ENCODE assay signal across 11 cellular contexts in genomic region chr4:13640149-13640671, GRCh38. TPM values are rescaled to one million over a fixed set of nuclear protein-coding genes. Genes with fewer than 3 reads are reported as not detected.
A peak's percentile ranks its signal among the peaks of the same experiment; 100 is the strongest.
DNase-seq lines count a peak whose midpoint lies in the region; FAIRE-seq and TF ChIP-seq lines count a peak whose summit lies in the region.
"Had no signal": no experiment of that assay in that cellular context is flagged by ENCODE, and none has a peak within 500 bp of the region (broad histone marks: within the 10 kb centered on the region; RNA-seq: fewer than 3 reads in every experiment).

No MANE protein-coding gene starts in this region.

- intact Hi-C loops in sigmoid colon (cut with DNase I): no loop called here

- TF ChIP-seq EP300 in sigmoid colon (IDR thresholded peaks at IDR 0.05): no peak

- no peak for TF ChIP-seq POLR2A in H54 (IDR thresholded peaks at IDR 0.05; ENCODE audit: low read depth, low read length)
- TF ChIP-seq POLR2A in sigmoid colon (IDR thresholded peaks at IDR 0.05): no peak

- 14 to 49% methylated on average over 7 of the region's 7 CpGs for WGBS in sigmoid colon, 2 donors

- no peaks in the 10 kb centered on the region for H3K9me3 ChIP-seq in sigmoid colon

- FAIRE-seq in H54 (lab: Jason Lieb, UNC) (peak; percentile 96), RCC 7860 (lab: Jason Lieb, UNC) (peak; percentile 38)

- H3K4me3 ChIP-seq in fibroblast of mammary gland (ENCODE audit: control insufficient read depth, low read depth, low read length) (no peak overlapping the region), sigmoid colon (no peak overlapping the region)

- H3K4me1 ChIP-seq in sigmoid colon: peaks cover 0 to 33% (median 23%) of the 10 kb centered on the region in 4 donors

- H3K27me3 ChIP-seq in sigmoid colon: no peaks in the 10 kb centered on the region

- DNase-seq in H54 (ENCODE audit: insufficient read length, low spot score): peak; percentile 9
- DNase-seq in RCC 7860 (ENCODE audit: low spot score): peak; percentile 29
- DNase-seq in fibroblast of mammary gland (ENCODE audit: low read depth): peak; percentile 95
- no peak for DNase-seq in sigmoid colon
- DNase-seq in COLO829 (ENCODE audit: low spot score): no peak
- no peak for DNase-seq in SKM-1 (lab: John Stamatoyannopoulos, UW; ENCODE audit: unreplicated experiment)
- no peak for DNase-seq in activated CD4-positive, alpha-beta T cell treated with anti-CD3 and anti-CD28 coated beads for 1 hour
- DNase-seq: activated T-cell treated with anti-CD3 and anti-CD28 coated beads, Interleukin-2, amount 50 U/mL, for 4 hours; left cardiac atrium; NCI-H187 treated with DMSO at 0.1 percent for 48 hours; T-helper 2 cell had no signal

- peak overlapping the region in 3 of 4 donors; percentile 11 to 57 (median 40) for H3K27ac ChIP-seq in sigmoid colon

- TF ChIP-seq CTCF in fibroblast of mammary gland (conservative IDR thresholded peaks at IDR 0.05; ENCODE audit: control insufficient read depth, insufficient read depth, low read depth, low read length): no peak
- no peak for TF ChIP-seq CTCF in sigmoid colon (IDR thresholded peaks at IDR 0.05)

- no peaks in the 10 kb centered on the region for H3K36me3 ChIP-seq in sigmoid colon

RNA-seq across cellular contexts. Expression of gene BOD1L1, which starts 12.7 kb away (rescaled TPM):
- total RNA-seq in sigmoid colon: 10 to 100 TPM; 34.3 to 46.0 (median 40.7) TPM
- polyA plus RNA-seq in sigmoid colon: 10 to 100 TPM in 2 of 3 donors, 1 to 10 TPM in 1; 8.3 to 17.7 (median 10.8) TPM

Comparison
In these comparisons a context has a peak if more than half of its experiments do, and no peak if none do; other contexts are left out.
1. DNase-seq: peak in H54 (single experiment), RCC 7860 (single experiment) and fibroblast of mammary gland (single experiment); none in sigmoid colon (single experiment), COLO829 (single experiment), SKM-1 (single experiment) and activated CD4-positive, alpha-beta T cell treated with anti-CD3 and anti-CD28 coated beads for 1 hour (single experiment).